In the genomic region with DNA sequence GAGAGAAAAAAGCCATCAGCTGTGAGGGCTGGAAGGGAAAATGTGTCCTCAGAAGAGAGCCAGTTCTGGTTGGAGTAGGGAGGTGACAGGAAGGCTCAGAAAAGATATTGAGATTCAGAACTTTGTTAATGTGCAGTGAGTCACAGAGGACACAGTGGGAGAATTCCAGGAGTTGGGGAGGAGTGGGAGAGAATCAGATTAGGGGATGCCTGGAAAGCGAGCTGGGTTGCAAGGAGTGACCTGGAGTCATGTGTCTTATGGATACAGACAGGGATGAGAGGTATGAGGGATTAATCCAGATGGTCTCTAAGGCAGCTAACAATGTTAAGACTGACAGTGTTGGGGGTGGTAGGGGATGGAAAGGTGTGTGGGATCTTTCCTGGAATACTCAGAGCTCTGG, we compare ENCODE assay signal across 24 cellular contexts.
"Had no signal": no experiment of that assay in that cellular context is flagged by ENCODE, and none has a peak within 500 bp of the region (broad histone marks: within the 10 kb centered on the region; RNA-seq: fewer than 3 reads in every experiment).

No MANE protein-coding gene starts in this region.

- H3K4me1 ChIP-seq: left lung, lower lobe of right lung, pancreas, prostate gland, tibial nerve, uterus had no signal

- H3K27me3 ChIP-seq: left lung, pancreas, spleen, tibial nerve, uterus had no signal

- H3K27ac ChIP-seq: left lung, lower lobe of right lung, pancreas, prostate gland, spleen, tibial nerve, uterus had no signal

- H3K4me3 ChIP-seq: left lung, lower lobe of right lung, pancreas, prostate gland, spleen, tibial nerve, uterus had no signal

- ATAC-seq: left colon; left lung; lower lobe of right lung; naive thymus-derived CD8-positive, alpha-beta T cell; pancreas; right cardiac atrium; sciatic nerve; stimulated activated memory B cell treated with anti-CD40 and anti-IgM and Interleukin-4, amounts not matched to agents 10 μg/mL and 1 μg/mL and 100 μg/mL, for 72 hours; stimulated activated naive CD8-positive, alpha-beta T cell treated with anti-CD3 and anti-CD28 coated beads, Interleukin-15, amount 100 ng/mL, for 72 hours had no signal

- H3K36me3 ChIP-seq: left lung, lower lobe of right lung, pancreas, prostate gland, spleen, tibial nerve, uterus had no signal

- DNase-seq: kidney; left colon; left lung; lower lobe of right lung; mammary epithelial cell; mesenchymal stem cell; naive thymus-derived CD8-positive, alpha-beta T cell; nucleus accumbens; pancreas; posterior cingulate gyrus; retina; right cardiac atrium; small intestine; spleen; stimulated activated CD4-positive, alpha-beta T cell treated with anti-CD3 and anti-CD28 coated beads, Interleukin-4, amount 100 ng/mL, for 4 hours; stimulated activated CD8-positive, alpha-beta memory T cell treated with anti-CD3 and anti-CD28 coated beads, Interleukin-4, amount 100 ng/mL, for 48 hours; stimulated activated naive CD4-positive, alpha-beta T cell treated with Interleukin-2 at 50 U/mL for 16 hours; stimulated activated naive CD8-positive, alpha-beta T cell treated with anti-CD3 and anti-CD28 coated beads, Interleukin-15, amount 100 ng/mL, for 72 hours; substantia nigra; uterus had no signal

- H3K9me3 ChIP-seq: left lung, lower lobe of right lung, pancreas, prostate gland, spleen, tibial nerve, uterus had no signal
